In the genomic region with DNA sequence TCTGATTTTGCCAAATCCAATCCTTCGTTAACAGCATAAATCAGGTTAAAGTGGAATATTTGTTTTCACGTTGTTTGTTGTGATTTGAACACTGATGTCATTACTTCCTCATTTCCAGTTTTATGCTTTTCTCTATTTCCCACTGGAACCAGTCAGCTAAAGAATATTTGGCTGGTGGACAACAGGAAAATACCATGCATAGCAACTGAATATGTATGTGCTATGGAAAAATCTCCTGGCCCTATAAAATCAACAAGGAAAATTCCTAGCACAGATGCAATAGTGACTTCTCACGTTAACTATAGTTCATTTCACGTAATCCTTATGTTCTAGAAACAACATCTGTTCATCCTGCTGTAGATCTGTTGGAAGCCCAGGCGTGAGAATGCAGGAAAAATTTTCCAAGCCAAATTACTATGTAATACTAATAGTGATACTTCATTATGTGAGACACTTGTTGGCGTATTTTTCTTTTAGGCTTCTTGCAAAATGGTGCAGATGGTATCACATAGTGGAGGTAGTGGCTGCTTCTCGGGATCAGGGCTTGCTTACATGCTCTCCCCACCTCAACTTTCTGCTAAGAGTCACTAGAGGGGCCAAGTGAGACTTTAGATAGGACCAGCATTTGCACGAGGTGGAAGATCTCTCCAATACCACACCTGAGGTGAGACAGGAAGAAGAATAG, we compare ENCODE assay signal across 18 cellular contexts.
DNase-seq lines count a peak whose midpoint lies in the region; FAIRE-seq and TF ChIP-seq lines count a peak whose summit lies in the region.
"Had no signal": no experiment of that assay in that cellular context is flagged by ENCODE, and none has a peak within 500 bp of the region (broad histone marks: within the 10 kb centered on the region; RNA-seq: fewer than 3 reads in every experiment).

No MANE protein-coding gene starts in this region.

- no peak overlapping the region for H3K23ac ChIP-seq in neuronal stem cell (ENCODE audit: low read depth, low read length, poor library complexity)

- H3K27ac ChIP-seq in kidney (ENCODE audit: low read depth in 2 of 2, low read length in 2 of 2) (no peak overlapping the region), prostate gland (no peak overlapping the region), tibial nerve (no peak overlapping the region), neuronal stem cell (replicated peaks; ENCODE audit: low read length) (no peak overlapping the region)
- H3K27ac ChIP-seq: ascending aorta, parathyroid adenoma had no signal

- intact Hi-C loops in kidney (cut with DNase I): no loop called here
- intact Hi-C loops in prostate gland (cut with DNase I): no loop called here

- H3K27me3 ChIP-seq in prostate gland (replicated peaks; ENCODE audit: insufficient read depth) (no peaks in the 10 kb centered on the region), tibial nerve (no peaks in the 10 kb centered on the region), neuronal stem cell (ENCODE audit: control insufficient read depth in 3 of 3, insufficient read depth in 3 of 3, low read depth in 1 of 3, low read length in 3 of 3) (peaks cover 0 to 3% (median 0%) of the 10 kb centered on the region in 3 experiments)
- H3K27me3 ChIP-seq: ascending aorta had no signal

- peak; percentile 41 for DNase-seq in AG20443 (ENCODE audit: low spot score)
- peak; percentile 12 for DNase-seq in NCI-H2171 (lab: John Stamatoyannopoulos, UW)
- DNase-seq in choroid plexus epithelial cell (ENCODE audit: low read depth): peak; percentile 72
- DNase-seq in myocyte (ENCODE audit: low read depth): peak; percentile 37
- no peak for DNase-seq in kidney
- no peak for DNase-seq in prostate gland (ENCODE audit: low spot score)
- no peak for DNase-seq in tibial nerve (ENCODE audit: low spot score in 2 of 2)
- no peak for DNase-seq in neuronal stem cell (ENCODE audit: low spot score)
- DNase-seq: activated CD4-positive, alpha-beta T cell treated with anti-CD3 and anti-CD28 coated beads for 48 hours; C1 segment of cervical spinal cord; mesendoderm; NCI-H187 treated with DMSO at 0.1 percent for 48 hours; stimulated activated CD4-positive, alpha-beta T cell treated with anti-CD3 and anti-CD28 coated beads, Interleukin-4, amount 100 ng/mL, for 1 hour; stimulated activated naive B cell treated with anti-CD40 and anti-IgM and Interleukin-4, amounts not matched to agents 10 μg/mL and 1 μg/mL and 100 μg/mL, for 72 hours; T-helper 1 cell had no signal

- no peak for TF ChIP-seq POLR2A in prostate gland (IDR thresholded peaks at IDR 0.05)
- TF ChIP-seq POLR2A in tibial nerve (IDR thresholded peaks at IDR 0.05): no peak

- no peak overlapping the region for H3K14ac ChIP-seq in neuronal stem cell (ENCODE audit: low read length)

- H4K8ac ChIP-seq in neuronal stem cell (ENCODE audit: low read depth, low read length): no peak overlapping the region

- H2AK5ac ChIP-seq in neuronal stem cell (ENCODE audit: low read depth, low read length): no peak overlapping the region

- H3K36me3 ChIP-seq in kidney (ENCODE audit: control insufficient read depth in 1 of 2, insufficient read depth in 2 of 2, low read length in 2 of 2) (no peaks in the 10 kb centered on the region), prostate gland (no peaks in the 10 kb centered on the region), tibial nerve (no peaks in the 10 kb centered on the region), neuronal stem cell (replicated peaks in 1 of 2; ENCODE audit: control insufficient read depth in 2 of 2, insufficient read depth in 2 of 2, low read length in 2 of 2) (no peaks in the 10 kb centered on the region)
- H3K36me3 ChIP-seq: ascending aorta had no signal

- H2AFZ ChIP-seq in neuronal stem cell (ENCODE audit: low read length): no peak overlapping the region
- H2AFZ ChIP-seq: parathyroid adenoma had no signal

- H2BK12ac ChIP-seq in neuronal stem cell (ENCODE audit: low read length): no peak overlapping the region

- TF ChIP-seq EP300 in tibial nerve (IDR thresholded peaks at IDR 0.05): no peak

- H3K9ac ChIP-seq in kidney (ENCODE audit: low read length in 2 of 2): no peak overlapping the region
- no peak overlapping the region for H3K9ac ChIP-seq in neuronal stem cell (ENCODE audit: low read depth, low read length, poor library complexity)
- H3K9ac ChIP-seq: parathyroid adenoma had no signal

- TF ChIP-seq CTCF in choroid plexus epithelial cell (conservative IDR thresholded peaks at IDR 0.05; ENCODE audit: low read depth, low read length): no peak
- no peak for TF ChIP-seq CTCF in kidney (IDR thresholded peaks at IDR 0.05; ENCODE audit: borderline replicate concordance, extremely low read depth, insufficient read depth)
- no peak for TF ChIP-seq CTCF in prostate gland (IDR thresholded peaks at IDR 0.05)
- TF ChIP-seq CTCF in tibial nerve (IDR thresholded peaks at IDR 0.05): no peak

- no peak overlapping the region for H4K91ac ChIP-seq in neuronal stem cell (ENCODE audit: low read depth, low read length, poor library complexity)

- no peak overlapping the region for H3K4me2 ChIP-seq in neuronal stem cell (ENCODE audit: insufficient read depth, low read length, poor library complexity, severe bottlenecking)

- H3K4me3 ChIP-seq in choroid plexus epithelial cell (ENCODE audit: low read depth, low read length): no peak overlapping the region
- no peak overlapping the region for H3K4me3 ChIP-seq in kidney (ENCODE audit: low read length in 2 of 2)
- no peak overlapping the region for H3K4me3 ChIP-seq in prostate gland
- no peak overlapping the region for H3K4me3 ChIP-seq in tibial nerve
- no peak overlapping the region for H3K4me3 ChIP-seq in neuronal stem cell (ENCODE audit: low read length in 2 of 2)
- H3K4me3 ChIP-seq: ascending aorta had no signal

- no peak overlapping the region for H2BK5ac ChIP-seq in neuronal stem cell (ENCODE audit: low read length)

- no peak overlapping the region for H2BK15ac ChIP-seq in neuronal stem cell (ENCODE audit: low read length)

- H3K4me1 ChIP-seq in kidney (ENCODE audit: control insufficient read depth in 1 of 2, insufficient read depth in 1 of 2, low read depth in 1 of 2, low read length in 2 of 2): peaks cover 20 to 31% of the 10 kb centered on the region in 2 donors
- no peaks in the 10 kb centered on the region for H3K4me1 ChIP-seq in prostate gland (replicated peaks)
- peaks cover 0 to 19% (median 3%) of the 10 kb centered on the region in 4 donors for H3K4me1 ChIP-seq in tibial nerve
- peaks cover 0 to 1% of the 10 kb centered on the region in 2 donors for H3K4me1 ChIP-seq in neuronal stem cell (ENCODE audit: control insufficient read depth in 2 of 2, insufficient read depth in 1 of 2, low read depth in 1 of 2, low read length in 2 of 2)
- H3K4me1 ChIP-seq: parathyroid adenoma had no signal

- H2BK120ac ChIP-seq in neuronal stem cell (ENCODE audit: low read depth, low read length): no peak overlapping the region

- no peak for FAIRE-seq in kidney (lab: Jason Lieb, UNC)
- FAIRE-seq: G401.6 had no signal

- H3K79me1 ChIP-seq in neuronal stem cell (ENCODE audit: low read depth, low read length): no peaks in the 10 kb centered on the region

- H3K9me3 ChIP-seq in kidney (ENCODE audit: control insufficient read depth in 1 of 2, low read length in 2 of 2): no peaks in the 10 kb centered on the region
- no peaks in the 10 kb centered on the region for H3K9me3 ChIP-seq in prostate gland
- no peaks in the 10 kb centered on the region for H3K9me3 ChIP-seq in tibial nerve
- H3K9me3 ChIP-seq in neuronal stem cell (replicated peaks in 1 of 2; ENCODE audit: control insufficient read depth in 2 of 2, insufficient read depth in 1 of 2, low read depth in 1 of 2, low read length in 2 of 2): no peaks in the 10 kb centered on the region
- H3K9me3 ChIP-seq: ascending aorta had no signal

- WGBS in prostate gland: 84% methylated on average over 8 of the region's 8 CpGs
- WGBS in tibial nerve, 2 donors: 51 to 56% methylated on average over 8 of the region's 8 CpGs
- no CpG with 5 or more reads among the region's 8 CpGs for WGBS in neuronal stem cell (ENCODE audit: extremely low coverage in 2 of 2, insufficient read length in 2 of 2, insufficient replicate concordance in 1 of 2), 2 donors

- H3K4ac ChIP-seq in neuronal stem cell (ENCODE audit: low read length): no peak overlapping the region

- H3K18ac ChIP-seq in neuronal stem cell (ENCODE audit: low read length): no peak overlapping the region

Comparison
In these comparisons a context has a peak if more than half of its experiments do, and no peak if none do; other contexts are left out.
1. DNase-seq: peak in AG20443 (single experiment), NCI-H2171 (single experiment), choroid plexus epithelial cell (single experiment) and myocyte (single experiment); none in kidney (single experiment), prostate gland (single experiment), tibial nerve (0 of 2) and neuronal stem cell (single experiment).